Comparison of ENCODE assay signal across 9 cellular contexts in genomic region chrX:56733459-56734046, GRCh38. TPM values are rescaled to one million over a fixed set of nuclear protein-coding genes. Genes with fewer than 3 reads are reported as not detected.
DNase-seq lines count a peak whose midpoint lies in the region; ATAC-seq and TF ChIP-seq lines count a peak whose summit lies in the region.
"Had no signal": no experiment of that assay in that cellular context is flagged by ENCODE, and none has a peak within 500 bp of the region (broad histone marks: within the 10 kb centered on the region; RNA-seq: fewer than 3 reads in every experiment).

No MANE protein-coding gene starts in this region.

- no peak overlapping the region for H3K4me3 ChIP-seq in NB4 (ENCODE audit: low read depth, low read length)
- no peak overlapping the region for H3K4me3 ChIP-seq in coronary artery

- intact Hi-C loops in CD14-positive monocyte (cut with micrococcal nuclease), result no loop called here

- no peak for TF ChIP-seq POLR2A in NB4 (IDR thresholded peaks at IDR 0.05; ENCODE audit: extremely low read depth, insufficient read length)

- H3K4me3 Mint-ChIP-seq in CD14-positive monocyte, result no peak overlapping the region
- H3K4me3 Mint-ChIP-seq: IgD-negative memory B cell had no signal

- H3K4me1 Mint-ChIP-seq in CD14-positive monocyte, result peaks cover 19% of the 10 kb centered on the region

- H3K27ac ChIP-seq in coronary artery, result no peak overlapping the region

- ATAC-seq in GM18909 (IDR thresholded peaks at IDR 0.05; ENCODE audit: poor library complexity, unreplicated experiment), result peak; percentile 45
- ATAC-seq in GM19023 (IDR thresholded peaks at IDR 0.05; ENCODE audit: unreplicated experiment), result no peak

- TF ChIP-seq CTCF in CD14-positive monocyte (IDR thresholded peaks at IDR 0.05) (peak; percentile 67), NB4 (IDR thresholded peaks at IDR 0.05; ENCODE audit: low read depth, low read length) (peak; percentile 30), coronary artery (IDR thresholded peaks at IDR 0.05) (peak; percentile 49)

- DNase-seq in CD14-positive monocyte (ENCODE audit: low spot score) (peak; percentile 46), NB4 (ENCODE audit: low read depth) (peak; percentile 51), coronary artery (ENCODE audit: low spot score) (no peak), midbrain (lab: John Stamatoyannopoulos, UW) (peak; percentile 71), stromal cell of bone marrow (ENCODE audit: low read depth) (peak; percentile 20)
- DNase-seq in activated CD4-positive, alpha-beta T cell treated with anti-CD3 and anti-CD28 coated beads for 24 hours (ENCODE audit: low read depth in 2 of 2), result peak; percentile 33 to 51

- H3K9me3 Mint-ChIP-seq in CD14-positive monocyte, result peaks cover 0 to 3% (median 0%) of the 10 kb centered on the region in 7 donors
- H3K9me3 Mint-ChIP-seq: IgD-negative memory B cell had no signal

- peak overlapping the region in 1 of 7 donors; percentile 61 for H3K27ac Mint-ChIP-seq in CD14-positive monocyte

- H3K36me3 Mint-ChIP-seq in CD14-positive monocyte, result peaks cover 11 to 21% of the 10 kb centered on the region in 2 donors
- H3K36me3 Mint-ChIP-seq: IgD-negative memory B cell had no signal

- H3K27me3 Mint-ChIP-seq in CD14-positive monocyte (ENCODE audit: low read depth in 3 of 3), result peaks cover 0 to 16% (median 0%) of the 10 kb centered on the region in 3 donors
- H3K27me3 Mint-ChIP-seq: IgD-negative memory B cell had no signal

RNA-seq across cellular contexts. Expression of gene NBDY, which starts 4.5 kb away (rescaled TPM):
- polyA plus RNA-seq in CD14-positive monocyte, result 10 to 100 TPM; 22.1 to 24.9 TPM
